20 cellular contexts compared by ENCODE assay signal in genomic region chr3:2992534-2992933, GRCh38.
DNase-seq lines count a peak whose midpoint lies in the region; ATAC-seq, FAIRE-seq and TF ChIP-seq lines count a peak whose summit lies in the region.
"Had no signal": no experiment of that assay in that cellular context is flagged by ENCODE, and none has a peak within 500 bp of the region (broad histone marks: within the 10 kb centered on the region; RNA-seq: fewer than 3 reads in every experiment).

No MANE protein-coding gene starts in this region.

- H3K4me3 ChIP-seq in liver (ENCODE audit: low read depth in 1 of 3, low read length in 3 of 3) (no peak overlapping the region), HepG2 (replicated peaks in 1 of 3; ENCODE audit: insufficient read depth in 1 of 3, low read depth in 2 of 3, low read length in 3 of 3) (no peak overlapping the region), heart right ventricle (no peak overlapping the region), right lobe of liver (no peak overlapping the region)
- H3K4me3 ChIP-seq: A549 had no signal

- TF ChIP-seq EP300 in HepG2 (IDR thresholded peaks at IDR 0.05; ENCODE audit: low read depth in 2 of 2, low read length in 2 of 2) (no peak), HepG2 (CRISPR knock-in tag; IDR thresholded peaks at IDR 0.05; ENCODE audit: borderline replicate concordance) (no peak)

- TF ChIP-seq RAD21 in liver (IDR thresholded peaks at IDR 0.05) = no peak
- no peak for TF ChIP-seq RAD21 in HepG2 (CRISPR knock-in tag; IDR thresholded peaks at IDR 0.05)

- H3K36me3 ChIP-seq in liver (ENCODE audit: control insufficient read depth in 4 of 4, insufficient read depth in 3 of 4, low read depth in 1 of 4, low read length in 3 of 4) (no peaks in the 10 kb centered on the region), HepG2 (replicated peaks in 1 of 2; ENCODE audit: control insufficient read depth in 1 of 2, insufficient read depth in 2 of 2, low read length in 2 of 2) (no peaks in the 10 kb centered on the region), heart right ventricle (no peaks in the 10 kb centered on the region), right lobe of liver (no peaks in the 10 kb centered on the region)
- H3K36me3 ChIP-seq: BE2C had no signal

- TF ChIP-seq POLR2A in HepG2 (IDR thresholded peaks at IDR 0.05; ENCODE audit: insufficient read depth in 1 of 2, low read depth in 2 of 2, low read length in 2 of 2) (no peak), right lobe of liver (IDR thresholded peaks at IDR 0.05) (no peak)

- TF ChIP-seq CTCF in liver (IDR thresholded peaks at IDR 0.05; ENCODE audit: low read depth, low read length, missing input control) (no peak), HepG2 (CRISPR knock-in tag; IDR thresholded peaks at IDR 0.05) (no peak), heart right ventricle (IDR thresholded peaks at IDR 0.05) (no peak), right lobe of liver (IDR thresholded peaks at IDR 0.05) (no peak)

- POLR2A ChIA-PET in HepG2 (lab: Yijun Ruan, JAX) = no interaction called here

- no peaks in the 10 kb centered on the region for H3K9me3 ChIP-seq in liver (ENCODE audit: control insufficient read depth in 4 of 4, low read length in 3 of 4)
- H3K9me3 ChIP-seq in HepG2 (ENCODE audit: low read length) = no peaks in the 10 kb centered on the region
- no peaks in the 10 kb centered on the region for H3K9me3 ChIP-seq in heart right ventricle
- H3K9me3 ChIP-seq in right lobe of liver = no peaks in the 10 kb centered on the region
- H3K9me3 ChIP-seq: A549, BE2C had no signal

- DNase-seq in HepG2 (ENCODE audit: low spot score) (no peak), heart right ventricle (no peak), right lobe of liver (peak in 1 of 3 donors; percentile 75), NCI-H82 treated with DMSO at 0.1 percent for 48 hours (lab: John Stamatoyannopoulos, UW; ENCODE audit: unreplicated experiment) (no peak)
- DNase-seq in activated effector memory CD4-positive, alpha-beta T cell treated with Interleukin-2 at 50 U/mL for 16 hours = no peak
- DNase-seq: BE2C; CD8-positive, alpha-beta T cell; COR-L47; DMS153; DMS79 treated with DMSO at 0.1 percent for 48 hours; EL; GOT3; H9 had no signal

- no peak for FAIRE-seq in HepG2 (lab: Jason Lieb, UNC)
- FAIRE-seq: A549, D721Med, G401.6, GM12892 had no signal

- in situ Hi-C loops in HepG2 (cut with HindIII; ENCODE audit: extremely low pct_ligation_motif_present, low pct_unique_long_range_greater_than_20kb) = no loop called here

- H2AFZ ChIP-seq in HepG2 (ENCODE audit: low read length) = no peak overlapping the region

- 30% methylated on average over 2 of the region's 2 CpGs for WGBS in liver
- 0% methylated on average over 2 of the region's 2 CpGs for WGBS in HepG2 (ENCODE audit: low lambda C conversion rate)
- WGBS in heart right ventricle, 2 donors = 32 to 44% methylated on average over 2 of the region's 2 CpGs
- WGBS in right lobe of liver (ENCODE audit: insufficient coverage, low coverage, low lambda C conversion rate, missing lambda C conversion rate) = 29% methylated on average over 1 of the region's 2 CpGs

- intact Hi-C loops in HepG2 (cut with micrococcal nuclease; ENCODE audit: unreplicated experiment) = no loop called here
- intact Hi-C loops in heart right ventricle (cut with DNase I) = no loop called here
- intact Hi-C loops in right lobe of liver (cut with DNase I) = no loop called here

- H3K27ac ChIP-seq in liver (ENCODE audit: low read depth in 1 of 2, low read length in 2 of 2) (peak overlapping the region; percentile 25 to 27), HepG2 (ENCODE audit: extremely low read length, insufficient read depth, low read length) (no peak overlapping the region), heart right ventricle (no peak overlapping the region), right lobe of liver (peak overlapping the region in 1 of 3 donors; percentile 41)
- H3K27ac ChIP-seq: A549, C4-2B had no signal

- ATAC-seq in HepG2 = no peak
- peak in 6 of 8 donors; percentile 39 to 95 (median 86) for ATAC-seq in heart right ventricle
- peak; percentile 72 to 90 (median 85) for ATAC-seq in right lobe of liver
- no peak for ATAC-seq in GM21619 (IDR thresholded peaks at IDR 0.05; ENCODE audit: unreplicated experiment)
- ATAC-seq: A549; CD8-positive, alpha-beta T cell had no signal

- no peaks in the 10 kb centered on the region for H3K79me2 ChIP-seq in HepG2 (ENCODE audit: insufficient read depth, low read length)

- CTCF ChIA-PET in HepG2 (lab: Yijun Ruan, JAX; ENCODE audit: low intra/inter-chr PET ratio, low total read pairs) = no interaction called here

- H3K9ac ChIP-seq in liver (ENCODE audit: low read depth in 1 of 2, low read length in 2 of 2) (no peak overlapping the region), HepG2 (ENCODE audit: insufficient read depth, low read depth, low read length) (no peak overlapping the region)

- H3K27me3 ChIP-seq in liver (ENCODE audit: control insufficient read depth in 4 of 4, insufficient read depth in 4 of 4, low read length in 3 of 4) (no peaks in the 10 kb centered on the region), HepG2 (ENCODE audit: control insufficient read depth in 1 of 2, insufficient read depth in 2 of 2, low read length in 2 of 2) (no peaks in the 10 kb centered on the region; a peak in 1 of 5 replicates), heart right ventricle (no peaks in the 10 kb centered on the region), right lobe of liver (no peaks in the 10 kb centered on the region)
- H3K27me3 ChIP-seq: BE2C had no signal

- peaks cover 2 to 19% (median 11%) of the 10 kb centered on the region in 4 donors for H3K4me1 ChIP-seq in liver (ENCODE audit: control insufficient read depth in 4 of 4, insufficient read depth in 4 of 4, low read length in 3 of 4)
- H3K4me1 ChIP-seq in HepG2 (ENCODE audit: insufficient read depth, low read length) = no peaks in the 10 kb centered on the region
- H3K4me1 ChIP-seq in heart right ventricle = no peaks in the 10 kb centered on the region
- peaks cover 0 to 16% (median 4%) of the 10 kb centered on the region in 4 donors for H3K4me1 ChIP-seq in right lobe of liver
- H3K4me1 ChIP-seq: A549, BE2C had no signal

- no TSS peak for BruUV-seq in HepG2 (replicated peaks; lab: Mats Ljungman, UMichigan)

- H3K4me2 ChIP-seq in HepG2 (ENCODE audit: low read depth, low read length) = no peak overlapping the region
- H3K4me2 ChIP-seq: A549 had no signal

- no peaks in the 10 kb centered on the region for H4K20me1 ChIP-seq in HepG2 (ENCODE audit: insufficient read depth, low read length)

TF ChIP-seq in liver, 16 proteins besides CTCF, POLR2A, EP300 and RAD21:
- TF ChIP-seq FOXA2 (IDR thresholded peaks at IDR 0.05) (no peak), JUND (IDR thresholded peaks at IDR 0.05) (peak in 1 of 2 donors; percentile 13), EGR1 (IDR thresholded peaks at IDR 0.05; ENCODE audit: low read depth in 2 of 2) (no peak), RXRA (IDR thresholded peaks at IDR 0.05) (peak in 1 of 2 donors; percentile 70), FOXA1 (IDR thresholded peaks at IDR 0.05) (no peak), HNF4A (conservative IDR thresholded peaks at IDR 0.05) (peak; percentile 22 to 54), GABPA (IDR thresholded peaks at IDR 0.05 in 1 of 2, conservative IDR thresholded peaks at IDR 0.05 in 1 of 2) (no peak)
- TF ChIP-seq, protein P1, sequence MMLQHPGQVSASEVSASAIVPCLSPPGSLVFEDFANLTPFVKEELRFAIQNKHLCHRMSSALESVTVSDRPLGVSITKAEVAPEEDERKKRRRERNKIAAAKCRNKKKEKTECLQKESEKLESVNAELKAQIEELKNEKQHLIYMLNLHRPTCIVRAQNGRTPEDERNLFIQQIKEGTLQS (IDR thresholded peaks at IDR 0.05) = no peak

TF ChIP-seq in HepG2, 621 proteins besides CTCF, POLR2A, EP300 and RAD21:
- no peak for TF ChIP-seq ZBTB21 (CRISPR knock-in tag; IDR thresholded peaks at IDR 0.05)

Comparison
In these comparisons a context has a peak if more than half of its experiments do, and no peak if none do; other contexts are left out.
1. H3K27ac ChIP-seq: peak in liver (2 of 2); none in HepG2 (single experiment) and heart right ventricle (0 of 10).
2. ATAC-seq: peak in heart right ventricle (6 of 8) and right lobe of liver (4 of 4); none in HepG2 (single experiment) and GM21619 (single experiment).